ENCODE assay signal across 19 cellular contexts in the genomic region with DNA sequence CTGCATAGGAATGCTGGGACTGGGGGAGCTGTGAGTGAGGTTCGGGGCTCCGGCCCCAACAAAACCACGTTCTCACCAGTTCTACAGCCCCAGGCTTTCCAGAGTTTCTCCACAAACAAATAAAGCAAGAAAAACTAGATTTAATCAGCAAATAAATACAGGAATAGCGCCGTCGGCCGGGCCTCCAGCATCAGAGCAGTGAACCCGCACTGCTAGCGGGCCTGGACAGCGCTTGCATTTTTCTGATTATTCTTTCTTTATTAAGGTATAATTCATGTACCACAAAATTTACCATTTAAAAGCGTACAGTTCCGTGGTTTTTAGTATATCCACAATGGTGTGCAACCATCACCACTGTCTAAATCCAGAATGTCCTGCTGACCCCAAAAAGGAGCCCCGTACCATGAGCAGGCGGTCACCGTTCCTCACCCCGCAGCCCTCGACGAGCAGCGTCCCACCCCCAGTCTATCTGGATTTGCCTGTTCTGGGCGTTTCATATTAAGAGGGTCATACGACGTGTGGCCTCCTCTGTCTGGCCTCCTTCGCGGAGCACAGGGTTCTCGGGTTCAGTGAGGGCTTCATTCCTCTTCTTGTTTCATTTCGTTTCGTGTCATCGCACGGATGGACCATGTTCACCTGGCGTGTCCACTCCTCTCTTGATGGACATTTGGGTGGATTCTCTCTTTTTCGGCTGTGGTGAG. TPM values are rescaled to one million over a fixed set of nuclear protein-coding genes. Genes with fewer than 3 reads are reported as not detected.
DNase-seq lines count a peak whose midpoint lies in the region; ATAC-seq and TF ChIP-seq lines count a peak whose summit lies in the region.
"Had no signal": no experiment of that assay in that cellular context is flagged by ENCODE, and none has a peak within 500 bp of the region (broad histone marks: within the 10 kb centered on the region; RNA-seq: fewer than 3 reads in every experiment).

No MANE protein-coding gene starts in this region.

- peak; percentile 47 for DNase-seq in natural killer cell treated with Interleukin-12 subunit alpha and Interleukin-12 subunit beta and Interleukin-15 and Interleukin-18, amount 100 ng/mL, for 72 hours (ENCODE audit: low spot score)
- DNase-seq in natural killer cell (no peak), glutamatergic neuron (peak; percentile 2), osteoblast (ENCODE audit: insufficient read length, low spot score, missing footprints) (peak; percentile 75), NCI-H1694 (lab: John Stamatoyannopoulos, UW) (no peak)
- DNase-seq: AML-193, DMS79, GOT3, KBM-7, NCI-H187, NCI-H2107, NCI-H510A, NCI-H748 treated with DMSO at 0.1 percent for 48 hours, SHP77 had no signal

- H3K79me2 ChIP-seq in osteoblast (ENCODE audit: insufficient read depth, low read length), result no peaks in the 10 kb centered on the region

- no peak overlapping the region for H3K27ac Mint-ChIP-seq in natural killer cell treated with Interleukin-12 subunit alpha and Interleukin-12 subunit beta and Interleukin-15 and Interleukin-18, amount 100 ng/mL, for 72 hours
- H3K27ac Mint-ChIP-seq in natural killer cell (no peak overlapping the region), glutamatergic neuron (ENCODE audit: unreplicated experiment) (peak overlapping the region; percentile 55)

- TF ChIP-seq CTCF in natural killer cell (IDR thresholded peaks at IDR 0.05) (no peak), glutamatergic neuron (IDR thresholded peaks at IDR 0.05; ENCODE audit: partially characterized antibody, unreplicated experiment) (no peak), osteoblast (IDR thresholded peaks at IDR 0.05; ENCODE audit: extremely low read depth, low read depth, low read length) (no peak)

- H3K36me3 Mint-ChIP-seq in natural killer cell treated with Interleukin-12 subunit alpha and Interleukin-12 subunit beta and Interleukin-15 and Interleukin-18, amount 100 ng/mL, for 72 hours, result no peaks in the 10 kb centered on the region
- H3K36me3 Mint-ChIP-seq in natural killer cell (no peaks in the 10 kb centered on the region), glutamatergic neuron (ENCODE audit: unreplicated experiment) (peaks cover 31% of the 10 kb centered on the region)

- H3K4me2 ChIP-seq in osteoblast (ENCODE audit: insufficient read depth, low read length), result no peak overlapping the region

- H3K4me1 ChIP-seq in osteoblast (ENCODE audit: insufficient read depth, low read length), result no peaks in the 10 kb centered on the region

- H3K27me3 Mint-ChIP-seq in natural killer cell treated with Interleukin-12 subunit alpha and Interleukin-12 subunit beta and Interleukin-15 and Interleukin-18, amount 100 ng/mL, for 72 hours, result no peaks in the 10 kb centered on the region
- H3K27me3 Mint-ChIP-seq in natural killer cell (ENCODE audit: low read depth in 2 of 2) (peaks cover 0 to 3% of the 10 kb centered on the region in 2 donors), glutamatergic neuron (ENCODE audit: unreplicated experiment) (peaks cover 18% of the 10 kb centered on the region)

- H3K9me3 Mint-ChIP-seq in natural killer cell treated with Interleukin-12 subunit alpha and Interleukin-12 subunit beta and Interleukin-15 and Interleukin-18, amount 100 ng/mL, for 72 hours, result no peaks in the 10 kb centered on the region
- H3K9me3 Mint-ChIP-seq in natural killer cell, result no peaks in the 10 kb centered on the region
- H3K9me3 Mint-ChIP-seq in glutamatergic neuron (ENCODE audit: unreplicated experiment), result peaks cover 33% of the 10 kb centered on the region

- no peak overlapping the region for H3K27ac ChIP-seq in osteoblast (ENCODE audit: low read depth, low read length)
- H3K27ac ChIP-seq: C4-2B had no signal

- H3K4me3 ChIP-seq in osteoblast (ENCODE audit: insufficient read depth, low read length), result no peak overlapping the region

- H3K36me3 ChIP-seq in osteoblast (ENCODE audit: insufficient read depth, low read length), result peaks cover 90% of the 10 kb centered on the region

- intact Hi-C loops in natural killer cell (cut with micrococcal nuclease), result no loop called here

- no peaks in the 10 kb centered on the region for H3K9me3 ChIP-seq in osteoblast (ENCODE audit: low read depth, low read length)

- no peak overlapping the region for H3K4me3 Mint-ChIP-seq in natural killer cell treated with Interleukin-12 subunit alpha and Interleukin-12 subunit beta and Interleukin-15 and Interleukin-18, amount 100 ng/mL, for 72 hours
- no peak overlapping the region for H3K4me3 Mint-ChIP-seq in natural killer cell
- H3K4me3 Mint-ChIP-seq in glutamatergic neuron (ENCODE audit: unreplicated experiment), result no peak overlapping the region

- H4K20me1 ChIP-seq in osteoblast (ENCODE audit: insufficient read depth, low read length), result peaks cover 23% of the 10 kb centered on the region

- no peak overlapping the region for H2AFZ ChIP-seq in osteoblast (ENCODE audit: low read length)

- no peaks in the 10 kb centered on the region for H3K4me1 Mint-ChIP-seq in natural killer cell treated with Interleukin-12 subunit alpha and Interleukin-12 subunit beta and Interleukin-15 and Interleukin-18, amount 100 ng/mL, for 72 hours (ENCODE audit: low read depth in 2 of 2)
- H3K4me1 Mint-ChIP-seq in natural killer cell (no peaks in the 10 kb centered on the region), glutamatergic neuron (ENCODE audit: low read depth, unreplicated experiment) (peaks cover 2% of the 10 kb centered on the region)

- no peak for ATAC-seq in natural killer cell treated with Interleukin-12 subunit alpha and Interleukin-12 subunit beta and Interleukin-15 and Interleukin-18, amount 100 ng/mL, for 72 hours
- ATAC-seq in natural killer cell (no peak), HG02884 (IDR thresholded peaks at IDR 0.05; ENCODE audit: unreplicated experiment) (no peak), SK-N-SH treated with all-trans-retinoic acid at 6 μM for 48 hours (no peak)
- ATAC-seq: HCT116 had no signal

- no peaks in the 10 kb centered on the region for H3K27me3 ChIP-seq in osteoblast (ENCODE audit: insufficient read depth, low read length)

TF ChIP-seq in SK-N-SH treated with all-trans-retinoic acid at 6 μM for 48 hours, 23 proteins besides CTCF, POLR2A, EP300 and RAD21:
- TF ChIP-seq RARB (CRISPR knock-in tag; IDR thresholded peaks at IDR 0.05), result no peak
- no peak for TF ChIP-seq ESRRG (CRISPR knock-in tag; IDR thresholded peaks at IDR 0.05)
- TF ChIP-seq, protein P1, sequence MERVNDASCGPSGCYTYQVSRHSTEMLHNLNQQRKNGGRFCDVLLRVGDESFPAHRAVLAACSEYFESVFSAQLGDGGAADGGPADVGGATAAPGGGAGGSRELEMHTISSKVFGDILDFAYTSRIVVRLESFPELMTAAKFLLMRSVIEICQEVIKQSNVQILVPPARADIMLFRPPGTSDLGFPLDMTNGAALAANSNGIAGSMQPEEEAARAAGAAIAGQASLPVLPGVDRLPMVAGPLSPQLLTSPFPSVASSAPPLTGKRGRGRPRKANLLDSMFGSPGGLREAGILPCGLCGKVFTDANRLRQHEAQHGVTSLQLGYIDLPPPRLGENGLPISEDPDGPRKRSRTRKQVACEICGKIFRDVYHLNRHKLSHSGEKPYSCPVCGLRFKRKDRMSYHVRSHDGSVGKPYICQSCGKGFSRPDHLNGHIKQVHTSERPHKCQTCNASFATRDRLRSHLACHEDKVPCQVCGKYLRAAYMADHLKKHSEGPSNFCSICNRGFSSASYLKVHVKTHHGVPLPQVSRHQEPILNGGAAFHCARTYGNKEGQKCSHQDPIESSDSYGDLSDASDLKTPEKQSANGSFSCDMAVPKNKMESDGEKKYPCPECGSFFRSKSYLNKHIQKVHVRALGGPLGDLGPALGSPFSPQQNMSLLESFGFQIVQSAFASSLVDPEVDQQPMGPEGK (CRISPR knock-in tag; IDR thresholded peaks at IDR 0.05; ENCODE audit: borderline replicate concordance), result no peak
- no peak for TF ChIP-seq ZNF8 (CRISPR knock-in tag; IDR thresholded peaks at IDR 0.05)
- TF ChIP-seq, protein P2, sequence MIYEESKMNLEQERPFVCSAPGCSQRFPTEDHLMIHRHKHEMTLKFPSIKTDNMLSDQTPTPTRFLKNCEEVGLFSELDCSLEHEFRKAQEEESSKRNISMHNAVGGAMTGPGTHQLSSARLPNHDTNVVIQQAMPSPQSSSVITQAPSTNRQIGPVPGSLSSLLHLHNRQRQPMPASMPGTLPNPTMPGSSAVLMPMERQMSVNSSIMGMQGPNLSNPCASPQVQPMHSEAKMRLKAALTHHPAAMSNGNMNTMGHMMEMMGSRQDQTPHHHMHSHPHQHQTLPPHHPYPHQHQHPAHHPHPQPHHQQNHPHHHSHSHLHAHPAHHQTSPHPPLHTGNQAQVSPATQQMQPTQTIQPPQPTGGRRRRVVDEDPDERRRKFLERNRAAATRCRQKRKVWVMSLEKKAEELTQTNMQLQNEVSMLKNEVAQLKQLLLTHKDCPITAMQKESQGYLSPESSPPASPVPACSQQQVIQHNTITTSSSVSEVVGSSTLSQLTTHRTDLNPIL (CRISPR knock-in tag; IDR thresholded peaks at IDR 0.05; ENCODE audit: low read depth), result no peak
- no peak for TF ChIP-seq ISL1 (CRISPR knock-in tag; IDR thresholded peaks at IDR 0.05)
- TF ChIP-seq ZC3H10 (CRISPR knock-in tag; IDR thresholded peaks at IDR 0.05), result no peak
- TF ChIP-seq CSDC2 (CRISPR knock-in tag; IDR thresholded peaks at IDR 0.05), result no peak

RNA-seq across cellular contexts. Expression of a gene that starts 35.5 kb away (rescaled TPM):
- not detected for total RNA-seq in natural killer cell treated with Interleukin-12 subunit alpha and Interleukin-12 subunit beta and Interleukin-15 and Interleukin-18, amount 100 ng/mL, for 72 hours
- total RNA-seq in natural killer cell (not detected), glutamatergic neuron (ENCODE audit: unreplicated experiment) (not detected), osteoblast (not detected in 2 replicates)
- total RNA-seq: OCI-LY7 had no signal

Comparison
In these comparisons a context has a peak if more than half of its experiments do, and no peak if none do; other contexts are left out.
1. DNase-seq: peak in natural killer cell treated with Interleukin-12 subunit alpha and Interleukin-12 subunit beta and Interleukin-15 and Interleukin-18, amount 100 ng/mL, for 72 hours (single experiment), glutamatergic neuron (single experiment) and osteoblast (single experiment); none in natural killer cell (single experiment) and NCI-H1694 (single experiment).